12 cellular contexts compared by ENCODE assay signal in genomic region chr19:18389095-18389735, GRCh38. TPM values are rescaled to one million over a fixed set of nuclear protein-coding genes. Genes with fewer than 3 reads are reported as not detected.
DNase-seq lines count a peak whose midpoint lies in the region; ATAC-seq, FAIRE-seq and TF ChIP-seq lines count a peak whose summit lies in the region.
"Had no signal": no experiment of that assay in that cellular context is flagged by ENCODE, and none has a peak within 500 bp of the region (broad histone marks: within the 10 kb centered on the region; RNA-seq: fewer than 3 reads in every experiment).

No MANE protein-coding gene starts in this region.

- no peaks in the 10 kb centered on the region for H3K36me3 Mint-ChIP-seq in activated T-cell treated with anti-CD3 and anti-CD28 coated beads, Interleukin-2, amount 50 U/mL, for 72 hours (ENCODE audit: insufficient read depth in 2 of 2)

- H3K27me3 ChIP-seq in SU-DHL-6 (ENCODE audit: low read length) (no peaks in the 10 kb centered on the region), fibroblast of lung (ENCODE audit: control insufficient read depth, insufficient read depth, low read length) (peaks cover 2% of the 10 kb centered on the region), aorta (ENCODE audit: control insufficient read depth in 1 of 2, insufficient read depth in 2 of 2, low read length in 1 of 2) (peaks cover 0 to 2% of the 10 kb centered on the region in 2 donors)
- H3K27me3 ChIP-seq: vagina had no signal

- no peak overlapping the region for H2AFZ ChIP-seq in SU-DHL-6 (ENCODE audit: low read depth, low read length, severe bottlenecking)
- no peak overlapping the region for H2AFZ ChIP-seq in fibroblast of lung (ENCODE audit: low read length)

- DNase-seq in activated T-cell treated with anti-CD3 and anti-CD28 coated beads, Interleukin-2, amount 50 U/mL, for 72 hours = no peak
- no peak for DNase-seq in activated T-cell treated with anti-CD3 and anti-CD28 coated beads, Interleukin-2, amount 50 U/mL, for 48 hours
- DNase-seq in fibroblast of lung (ENCODE audit: low read depth in 2 of 2) (no peak), retinal pigment epithelial cell (ENCODE audit: low read depth) (no peak), cerebellum (ENCODE audit: low spot score) (no peak), D721Med (ENCODE audit: insufficient read length, low spot score) (no peak), aorta (no peak)

- no peaks in the 10 kb centered on the region for H3K9me3 ChIP-seq in SU-DHL-6 (ENCODE audit: insufficient read depth, low read length)
- no peaks in the 10 kb centered on the region for H3K9me3 ChIP-seq in fibroblast of lung (ENCODE audit: control insufficient read depth, insufficient read depth, low read depth, low read length)
- no peaks in the 10 kb centered on the region for H3K9me3 ChIP-seq in aorta (ENCODE audit: control insufficient read depth, low read length)
- H3K9me3 ChIP-seq: esophagus muscularis mucosa, vagina had no signal

- TF ChIP-seq CTCF in SU-DHL-6 (IDR thresholded peaks at IDR 0.05; ENCODE audit: insufficient read depth, low read length, poor library complexity, severe bottlenecking) = no peak
- TF ChIP-seq CTCF in fibroblast of lung (conservative IDR thresholded peaks at IDR 0.05 in 1 of 2, IDR thresholded peaks at IDR 0.05 in 1 of 2; ENCODE audit: low read depth in 1 of 2, low read length in 2 of 2) = no peak
- no peak for TF ChIP-seq CTCF in retinal pigment epithelial cell (conservative IDR thresholded peaks at IDR 0.05; ENCODE audit: low read depth, low read length)
- TF ChIP-seq CTCF in D721Med (IDR thresholded peaks at IDR 0.05; ENCODE audit: insufficient read depth, missing control alignments) = no peak

- no peak for ATAC-seq in activated T-cell treated with anti-CD3 and anti-CD28 coated beads, Interleukin-2, amount 50 U/mL, for 72 hours (replicated peaks in 1 of 2)
- no peak for ATAC-seq in aorta (ENCODE audit: low FRiP score)

- H3K9me3 Mint-ChIP-seq in activated T-cell treated with anti-CD3 and anti-CD28 coated beads, Interleukin-2, amount 50 U/mL, for 72 hours = no peaks in the 10 kb centered on the region

- H3K79me2 ChIP-seq in SU-DHL-6 (ENCODE audit: insufficient read depth, low read length) (no peaks in the 10 kb centered on the region), fibroblast of lung (ENCODE audit: control insufficient read depth, insufficient read depth, low read length) (peaks cover 4% of the 10 kb centered on the region)

- H3K9ac ChIP-seq in SU-DHL-6 (ENCODE audit: low read length) (no peak overlapping the region), fibroblast of lung (ENCODE audit: insufficient read depth, low read length) (no peak overlapping the region)

- H3K36me3 ChIP-seq in SU-DHL-6 (ENCODE audit: low read length) (no peaks in the 10 kb centered on the region), fibroblast of lung (ENCODE audit: control insufficient read depth, insufficient read depth, low read length) (peaks cover 2% of the 10 kb centered on the region), aorta (ENCODE audit: control insufficient read depth in 1 of 2, insufficient read depth in 2 of 2, low read length in 1 of 2) (no peaks in the 10 kb centered on the region)
- H3K36me3 ChIP-seq: esophagus muscularis mucosa, vagina had no signal

- H3K4me3 Mint-ChIP-seq in activated T-cell treated with anti-CD3 and anti-CD28 coated beads, Interleukin-2, amount 50 U/mL, for 72 hours = peak overlapping the region; percentile 44 to 45

- H3K4me2 ChIP-seq in SU-DHL-6 (ENCODE audit: low read depth, low read length, poor library complexity, severe bottlenecking) (peak overlapping the region; percentile 35), fibroblast of lung (ENCODE audit: extremely low read depth, insufficient read depth, low read length) (peak overlapping the region; percentile 3)

- H3K27me3 Mint-ChIP-seq in activated T-cell treated with anti-CD3 and anti-CD28 coated beads, Interleukin-2, amount 50 U/mL, for 72 hours (ENCODE audit: low read depth) = peaks cover 61% of the 10 kb centered on the region

- H3K27ac ChIP-seq in SU-DHL-6 (ENCODE audit: low read depth, low read length) = no peak overlapping the region
- H3K27ac ChIP-seq in fibroblast of lung (ENCODE audit: insufficient read depth, low read length) = no peak overlapping the region
- no peak overlapping the region for H3K27ac ChIP-seq in aorta (ENCODE audit: low read depth in 1 of 2, low read length in 2 of 2)
- H3K27ac ChIP-seq: esophagus muscularis mucosa had no signal

- H3K4me3 ChIP-seq in SU-DHL-6 (ENCODE audit: insufficient read depth, low read length, poor library complexity, severe bottlenecking) (no peak overlapping the region), fibroblast of lung (replicated peaks in 1 of 4; ENCODE audit: control extremely low read depth in 1 of 4, insufficient read depth in 1 of 4, low read depth in 3 of 4, low read length in 4 of 4) (peak overlapping the region in 2 of 4 experiments; percentile 70 to 92), retinal pigment epithelial cell (ENCODE audit: low read length) (peak overlapping the region; percentile 88), aorta (ENCODE audit: low read length in 2 of 2) (no peak overlapping the region)

- peaks cover 9% of the 10 kb centered on the region for H3K4me1 Mint-ChIP-seq in activated T-cell treated with anti-CD3 and anti-CD28 coated beads, Interleukin-2, amount 50 U/mL, for 72 hours (ENCODE audit: low read depth)

- H3K27ac Mint-ChIP-seq in activated T-cell treated with anti-CD3 and anti-CD28 coated beads, Interleukin-2, amount 50 U/mL, for 72 hours = no peak overlapping the region

- no peak for FAIRE-seq in D721Med (lab: Jason Lieb, UNC)
- FAIRE-seq: RCC 7860 had no signal

- 87% methylated on average over 8 of the region's 8 CpGs for WGBS in aorta, 2 donors

- H3F3A ChIP-seq in SU-DHL-6 (ENCODE audit: insufficient read depth) = no peaks in the 10 kb centered on the region

- H3K4me1 ChIP-seq in fibroblast of lung (ENCODE audit: control insufficient read depth, extremely low read depth, insufficient read depth, low read length) (peaks cover 5% of the 10 kb centered on the region), aorta (ENCODE audit: control insufficient read depth in 1 of 2, insufficient read depth in 2 of 2, low read length in 2 of 2) (no peaks in the 10 kb centered on the region)

- H4K20me1 ChIP-seq in SU-DHL-6 (ENCODE audit: low read depth, low read length) (no peaks in the 10 kb centered on the region), fibroblast of lung (ENCODE audit: control insufficient read depth, extremely low read depth, insufficient read depth, low read length) (no peaks in the 10 kb centered on the region)

- intact Hi-C loops in aorta (cut with DNase I) = loop anchor here in 1 of 2 donors (2.0 to 5.0 kb wide), 2 partner anchors 22 to 37 kb away; no protein-coding TSS in a partner anchor

- no peaks in the 10 kb centered on the region for H3K9me2 ChIP-seq in SU-DHL-6 (replicated peaks; ENCODE audit: insufficient read depth, low read length)

RNA-seq across cellular contexts. Expression of gene GDF15, which starts 3.3 kb away (rescaled TPM):
- under 1 TPM in 1 of 2 donors, not detected in 1; 0.60 TPM for total RNA-seq in activated T-cell treated with anti-CD3 and anti-CD28 coated beads, Interleukin-2, amount 50 U/mL, for 72 hours
- total RNA-seq in fibroblast of lung (140 and 210 TPM in 2 replicates), cerebellum (0.36 TPM), aorta (1 to 10 TPM; 4.2 to 9.8 TPM)
- polyA plus RNA-seq in fibroblast of lung (8.6 and 24.3 TPM in 2 replicates), aorta (1 to 10 TPM; 2.8 to 3.2 TPM)
- polyA plus RNA-seq in fibroblast of lung (2012) = 17.4 and 56.4 TPM in 2 replicates
- 3.7 and 10.3 TPM in 2 replicates for polyA minus RNA-seq in fibroblast of lung (ENCODE audit: low replicate concordance)

RNA-seq across cellular contexts. Expression of gene LRRC25, which starts 8.2 kb away (rescaled TPM):
- not detected for total RNA-seq in activated T-cell treated with anti-CD3 and anti-CD28 coated beads, Interleukin-2, amount 50 U/mL, for 72 hours
- 1.2 and 4.6 TPM in 2 replicates for total RNA-seq in fibroblast of lung
- polyA plus RNA-seq in fibroblast of lung = 0.10 and 0.25 TPM in 2 replicates
- polyA plus RNA-seq in fibroblast of lung (2012) = 0.08 and 0.25 TPM in 2 replicates
- polyA minus RNA-seq in fibroblast of lung (ENCODE audit: low replicate concordance) = not detected in 2 replicates
- total RNA-seq in cerebellum = 1.00 TPM
- 10 to 100 TPM in 1 of 2 donors, 1 to 10 TPM in 1; 7.7 to 15.6 TPM for total RNA-seq in aorta
- polyA plus RNA-seq in aorta = 1 to 10 TPM; 2.2 to 7.4 TPM
- total RNA-seq: myocyte had no signal

RNA-seq across cellular contexts. Expression of gene SSBP4, which starts 30.0 kb away (rescaled TPM):
- 10 to 100 TPM; 46.8 to 48.1 TPM for total RNA-seq in activated T-cell treated with anti-CD3 and anti-CD28 coated beads, Interleukin-2, amount 50 U/mL, for 72 hours
- total RNA-seq in fibroblast of lung (58.6 and 76.5 TPM in 2 replicates), cerebellum (32.2 TPM), aorta (10 to 100 TPM; 51.4 to 89.4 TPM)
- polyA plus RNA-seq in fibroblast of lung (12.8 and 16.5 TPM in 2 replicates), aorta (100 to 1,000 TPM in 1 of 2 donors, 10 to 100 TPM in 1; 40.6 to 150 TPM)
- 42.1 and 59.3 TPM in 2 replicates for polyA plus RNA-seq in fibroblast of lung (2012)
- 11.0 and 12.0 TPM in 2 replicates for polyA minus RNA-seq in fibroblast of lung (ENCODE audit: low replicate concordance)

RNA-seq across cellular contexts. Expression of gene ISYNA1, which starts 48.7 kb away (rescaled TPM):
- total RNA-seq in activated T-cell treated with anti-CD3 and anti-CD28 coated beads, Interleukin-2, amount 50 U/mL, for 72 hours = 10 to 100 TPM; 20.5 to 24.8 TPM
- total RNA-seq in fibroblast of lung = 25.6 and 37.8 TPM in 2 replicates
- 8.3 and 10.3 TPM in 2 replicates for polyA plus RNA-seq in fibroblast of lung
- 21.1 and 21.6 TPM in 2 replicates for polyA plus RNA-seq in fibroblast of lung (2012)
- polyA minus RNA-seq in fibroblast of lung (ENCODE audit: low replicate concordance) = 15.9 and 21.9 TPM in 2 replicates
- 43.2 TPM for total RNA-seq in cerebellum
- total RNA-seq in aorta = 10 to 100 TPM; 42.1 to 86.5 TPM
- polyA plus RNA-seq in aorta = 100 to 1,000 TPM in 1 of 2 donors, 10 to 100 TPM in 1; 56.0 to 535 TPM

RNA-seq across cellular contexts. Expression of gene PGPEP1, which starts 48.8 kb away (rescaled TPM):
- 10 to 100 TPM; 55.5 to 58.0 TPM for total RNA-seq in activated T-cell treated with anti-CD3 and anti-CD28 coated beads, Interleukin-2, amount 50 U/mL, for 72 hours
- total RNA-seq in fibroblast of lung = 63.9 and 78.8 TPM in 2 replicates
- polyA plus RNA-seq in fibroblast of lung = 17.0 and 25.4 TPM in 2 replicates
- 17.8 and 24.4 TPM in 2 replicates for polyA plus RNA-seq in fibroblast of lung (2012)
- polyA minus RNA-seq in fibroblast of lung (ENCODE audit: low replicate concordance) = 110 and 120 TPM in 2 replicates
- total RNA-seq in cerebellum = 13.4 TPM
- total RNA-seq in aorta = 10 to 100 TPM; 41.5 to 46.9 TPM
- polyA plus RNA-seq in aorta = 10 to 100 TPM; 19.2 to 25.3 TPM

Comparison
In these comparisons a context has a peak if more than half of its experiments do, and no peak if none do; other contexts are left out.
1. RNA of gene GDF15, which starts 3.3 kb away (total RNA-seq): 140 to 210 TPM in fibroblast of lung; 4.2 to 9.8 TPM in aorta, 0.60 TPM in activated T-cell treated with anti-CD3 and anti-CD28 coated beads, Interleukin-2, amount 50 U/mL, for 72 hours and 0.36 TPM in cerebellum (single experiment); every median in the first group is over 10 times any median in the second.